In genomic region chr7:80644054-80644453, GRCh38 we compare ENCODE assay signal across 18 cellular contexts. TPM values are rescaled to one million over a fixed set of nuclear protein-coding genes. Genes with fewer than 3 reads are reported as not detected.
DNase-seq lines count a peak whose midpoint lies in the region; ATAC-seq and TF ChIP-seq lines count a peak whose summit lies in the region.
"Had no signal": no experiment of that assay in that cellular context is flagged by ENCODE, and none has a peak within 500 bp of the region (broad histone marks: within the 10 kb centered on the region; RNA-seq: fewer than 3 reads in every experiment).

No MANE protein-coding gene starts in this region.

- H3K9ac ChIP-seq in Karpas-422 (ENCODE audit: low read length): no peak overlapping the region

- H3K4me3 Mint-ChIP-seq in CD14-positive monocyte: peak overlapping the region; percentile 24 to 85
- H3K4me3 Mint-ChIP-seq: CD4-positive, alpha-beta T cell; H9 had no signal

- no peaks in the 10 kb centered on the region for H4K20me1 ChIP-seq in Karpas-422 (ENCODE audit: insufficient read depth, low read depth, low read length)

- H3K4me1 Mint-ChIP-seq in CD14-positive monocyte: peaks cover 51% of the 10 kb centered on the region
- H3K4me1 Mint-ChIP-seq: H9 had no signal

- TF ChIP-seq RAD21 in Ishikawa (IDR thresholded peaks at IDR 0.05; ENCODE audit: low read depth): no peak; the same call in 1 of the 2 replicates

- TF ChIP-seq CTCF in CD14-positive monocyte (IDR thresholded peaks at IDR 0.05): no peak
- TF ChIP-seq CTCF in coronary artery (IDR thresholded peaks at IDR 0.05): no peak
- no peak for TF ChIP-seq CTCF in neutrophil (IDR thresholded peaks at IDR 0.05)
- no peak for TF ChIP-seq CTCF in sigmoid colon (IDR thresholded peaks at IDR 0.05)

- TF ChIP-seq POLR2A in sigmoid colon (IDR thresholded peaks at IDR 0.05): no peak

- H3K27me3 Mint-ChIP-seq in CD14-positive monocyte (ENCODE audit: low read depth in 3 of 3): no peaks in the 10 kb centered on the region
- H3K27me3 Mint-ChIP-seq: CD4-positive, alpha-beta T cell had no signal

- intact Hi-C loops in CD14-positive monocyte (cut with micrococcal nuclease) (no loop called here), sigmoid colon (cut with DNase I) (no loop called here)

- peak overlapping the region; percentile 79 to 90 (median 89) for H3K27ac Mint-ChIP-seq in CD14-positive monocyte
- H3K27ac Mint-ChIP-seq: CD4-positive, alpha-beta T cell; H9 had no signal

- no peaks in the 10 kb centered on the region for H3K9me3 Mint-ChIP-seq in CD14-positive monocyte
- H3K9me3 Mint-ChIP-seq: CD4-positive, alpha-beta T cell; H9 had no signal

- H3K27me3 ChIP-seq in neutrophil (no peaks in the 10 kb centered on the region), Karpas-422 (ENCODE audit: low read length) (no peaks in the 10 kb centered on the region), sigmoid colon (no peaks in the 10 kb centered on the region)

- H3K27ac ChIP-seq in coronary artery: no peak overlapping the region
- peak overlapping the region; percentile 68 for H3K27ac ChIP-seq in neutrophil
- H3K27ac ChIP-seq in Karpas-422 (ENCODE audit: low read length): no peak overlapping the region
- H3K27ac ChIP-seq in sigmoid colon: no peak overlapping the region

- no peak overlapping the region for H2AFZ ChIP-seq in Karpas-422 (ENCODE audit: low read length)

- no peak for DNase-seq in CD14-positive monocyte (ENCODE audit: low spot score)
- DNase-seq in coronary artery (ENCODE audit: low spot score): no peak
- no peak for DNase-seq in AML-193 (lab: John Stamatoyannopoulos, UW)
- DNase-seq in Karpas-422: no peak
- no peak for DNase-seq in sigmoid colon
- DNase-seq: CD4-positive, alpha-beta T cell; DMS79; H9; NCI-H1092; NCI-H1694; NCI-H446; NCI-H774; SHP77 treated with DMSO at 0.1 percent for 48 hours had no signal

- WGBS in sigmoid colon, 2 donors: 75 to 80% methylated on average over 1 of the region's 1 CpG

- H3K9me2 ChIP-seq in Karpas-422 (replicated peaks; ENCODE audit: insufficient read depth, low read length): no peaks in the 10 kb centered on the region; the same call in 1 of the 2 replicates

- H3K4me2 ChIP-seq in Karpas-422 (ENCODE audit: low read depth, low read length, poor library complexity, severe bottlenecking): no peak overlapping the region

- H3K9me3 ChIP-seq in neutrophil (no peaks in the 10 kb centered on the region), Karpas-422 (ENCODE audit: low read length) (peaks cover 18% of the 10 kb centered on the region), sigmoid colon (no peaks in the 10 kb centered on the region)

- TF ChIP-seq EP300 in Ishikawa (IDR thresholded peaks at IDR 0.05; ENCODE audit: borderline replicate concordance) (peak; percentile 91), sigmoid colon (IDR thresholded peaks at IDR 0.05) (no peak)

- H3K4me3 ChIP-seq in coronary artery: peak overlapping the region; percentile 7
- no peak overlapping the region for H3K4me3 ChIP-seq in neutrophil (ENCODE audit: low read depth in 1 of 2, low read length in 1 of 2)
- H3K4me3 ChIP-seq in Karpas-422 (ENCODE audit: low read length): no peak overlapping the region
- H3K4me3 ChIP-seq in sigmoid colon: no peak overlapping the region
- H3K4me3 ChIP-seq: K562 had no signal

- no peaks in the 10 kb centered on the region for H3K79me2 ChIP-seq in Karpas-422 (ENCODE audit: low read length)

- no peak for ATAC-seq in HG02973 (IDR thresholded peaks at IDR 0.05; ENCODE audit: unreplicated experiment)
- ATAC-seq: K562 had no signal

- peaks cover 33 to 52% of the 10 kb centered on the region in 2 donors for H3K36me3 Mint-ChIP-seq in CD14-positive monocyte

- H3K4me1 ChIP-seq in neutrophil (ENCODE audit: control insufficient read depth in 1 of 2, insufficient read depth in 1 of 2, low read depth in 1 of 2, low read length in 1 of 2) (peaks cover 20 to 22% of the 10 kb centered on the region in 2 experiments), Karpas-422 (ENCODE audit: low read length) (no peaks in the 10 kb centered on the region), sigmoid colon (peaks cover 0 to 15% (median 9%) of the 10 kb centered on the region in 4 donors)

- H3K36me3 ChIP-seq in neutrophil: no peaks in the 10 kb centered on the region
- no peaks in the 10 kb centered on the region for H3K36me3 ChIP-seq in Karpas-422 (ENCODE audit: insufficient read depth, low read length)
- no peaks in the 10 kb centered on the region for H3K36me3 ChIP-seq in sigmoid colon

TF ChIP-seq in Ishikawa, 13 proteins besides CTCF, POLR2A, EP300 and RAD21:
- TF ChIP-seq NFIC (IDR thresholded peaks at IDR 0.05): peak; percentile 63; the same call in 1 of the 2 replicates
- peak; percentile 4; the same call in 1 of the 2 replicates for TF ChIP-seq CEBPB (IDR thresholded peaks at IDR 0.05)
- no peak for TF ChIP-seq EGR1 (IDR thresholded peaks at IDR 0.05)
- TF ChIP-seq TAF1 (IDR thresholded peaks at IDR 0.05; ENCODE audit: low read depth): no peak
- peak; percentile 79 for TF ChIP-seq FOXM1 (IDR thresholded peaks at IDR 0.05; ENCODE audit: borderline replicate concordance, low read depth)
- TF ChIP-seq TEAD4 (IDR thresholded peaks at IDR 0.05): peak; percentile 86
- TF ChIP-seq YY1 (IDR thresholded peaks at IDR 0.05; ENCODE audit: low read depth): no peak
- no peak for TF ChIP-seq ZBTB7A (IDR thresholded peaks at IDR 0.05; ENCODE audit: low read depth)
- TF ChIP-seq TCF12 (IDR thresholded peaks at IDR 0.05; ENCODE audit: low read depth): peak; percentile 88
- TF ChIP-seq REST (IDR thresholded peaks at IDR 0.05; ENCODE audit: low read depth): no peak
- TF ChIP-seq USF1 (IDR thresholded peaks at IDR 0.05): no peak
- TF ChIP-seq MAX (IDR thresholded peaks at IDR 0.05): no peak
- TF ChIP-seq CREB1 (IDR thresholded peaks at IDR 0.05; ENCODE audit: low read depth): no peak
TF ChIP-seq in Ishikawa: peak in this region for 5.

RNA-seq across cellular contexts. Expression of gene CD36, which starts 5.6 kb away (rescaled TPM):
- polyA plus RNA-seq in CD14-positive monocyte (1,000 to 10,000 TPM; 1,135 to 1,210 TPM), sigmoid colon (100 to 1,000 TPM in 1 of 3 donors, 10 to 100 TPM in 2; 21.6 to 126 (median 30.0) TPM)
- total RNA-seq in Karpas-422 (2014; rRNA removed; shearing (Covaris generic); ENCODE audit: low replicate concordance): not detected in 2 replicates
- 100 to 1,000 TPM in 2 of 4 donors, 10 to 100 TPM in 2; 35.6 to 114 (median 82.4) TPM for total RNA-seq in sigmoid colon
- total RNA-seq: G401 had no signal

Comparison
In these comparisons a context has a peak if more than half of its experiments do, and no peak if none do; other contexts are left out.
1. RNA of gene CD36, which starts 5.6 kb away (total RNA-seq): 35.6 to 114 TPM in sigmoid colon; not detected in Karpas-422; every median in the first group is over 10 times any median in the second.